In genomic region chr16:31453255-31454204, GRCh38 we compare ENCODE assay signal across 1 cellular context.
TF ChIP-seq lines count a peak whose summit lies in the region.

No MANE protein-coding gene starts in this region.

TF ChIP-seq in HEK293, 187 proteins besides CTCF, POLR2A, EP300 and RAD21 (continued from another document and continues in another):
- TF ChIP-seq ZNF530 (tag by site-specific recombination; IDR thresholded peaks at IDR 0.05; ENCODE audit: low read depth), result 0 out of 2 replicates have a peak, but pooled peaks have one; percentile 4
- no peak for TF ChIP-seq ZNF768 (tag by site-specific recombination; IDR thresholded peaks at IDR 0.05)
- peak; percentile 15; the same call in 1 of the 2 replicates for TF ChIP-seq ZFHX2 (tag by site-specific recombination; conservative IDR thresholded peaks at IDR 0.05)
- peak; percentile 74 for TF ChIP-seq ZBTB20 (tag by site-specific recombination; IDR thresholded peaks at IDR 0.05)
- TF ChIP-seq ZNF626 (tag by site-specific recombination; IDR thresholded peaks at IDR 0.05), result no peak
- no peak for TF ChIP-seq MZF1 (tag by site-specific recombination; IDR thresholded peaks at IDR 0.05; ENCODE audit: borderline replicate concordance)
- TF ChIP-seq ZNF544 (tag by site-specific recombination; IDR thresholded peaks at IDR 0.05), result no peak
- no peak for TF ChIP-seq ZNF510 (tag by site-specific recombination; IDR thresholded peaks at IDR 0.05; ENCODE audit: insufficient replicate concordance)
- TF ChIP-seq ZNF169 (tag by site-specific recombination; IDR thresholded peaks at IDR 0.05), result no peak
- TF ChIP-seq SCRT1 (tag by site-specific recombination; IDR thresholded peaks at IDR 0.05; ENCODE audit: borderline replicate concordance), result no peak
- TF ChIP-seq ZFP69B (tag by site-specific recombination; IDR thresholded peaks at IDR 0.05), result peak; percentile 81
- TF ChIP-seq GLIS1 (tag by site-specific recombination; IDR thresholded peaks at IDR 0.05), result no peak
- no peak for TF ChIP-seq ZNF266 (tag by site-specific recombination; IDR thresholded peaks at IDR 0.05; ENCODE audit: low read depth)
- peak; percentile 92 for TF ChIP-seq ZNF629 (tag by site-specific recombination; IDR thresholded peaks at IDR 0.05)
- no peak for TF ChIP-seq ZNF114 (tag by site-specific recombination; IDR thresholded peaks at IDR 0.05)
- TF ChIP-seq KLF10 (tag by site-specific recombination; IDR thresholded peaks at IDR 0.05), result peak; percentile 75
- no peak for TF ChIP-seq ZNF280C (tag by site-specific recombination; IDR thresholded peaks at IDR 0.05)
- TF ChIP-seq GLI2 (tag by site-specific recombination; IDR thresholded peaks at IDR 0.05; ENCODE audit: borderline replicate concordance, low read depth), result no peak
- no peak for TF ChIP-seq ZNF792 (tag by site-specific recombination; IDR thresholded peaks at IDR 0.05)
- TF ChIP-seq ZSCAN30 (tag by site-specific recombination; IDR thresholded peaks at IDR 0.05), result no peak
- peak; percentile 46; the same call in 1 of the 2 replicates for TF ChIP-seq ZSCAN23 (tag by site-specific recombination; IDR thresholded peaks at IDR 0.05)
- TF ChIP-seq ZBTB6 (tag by site-specific recombination; IDR thresholded peaks at IDR 0.05), result peak; percentile 38; the same call in 1 of the 2 replicates
- no peak for TF ChIP-seq ZNF518A (tag by site-specific recombination; conservative IDR thresholded peaks at IDR 0.05; ENCODE audit: low read depth)
- no peak for TF ChIP-seq ZNF133 (tag by site-specific recombination; IDR thresholded peaks at IDR 0.05)
- no peak for TF ChIP-seq ZNF211 (tag by site-specific recombination; IDR thresholded peaks at IDR 0.05; ENCODE audit: low read depth)
- no peak for TF ChIP-seq ZNF19 (tag by site-specific recombination; IDR thresholded peaks at IDR 0.05; ENCODE audit: low read depth)
- no peak for TF ChIP-seq ZNF433 (tag by site-specific recombination; IDR thresholded peaks at IDR 0.05; ENCODE audit: low read depth)
- no peak for TF ChIP-seq ZNF121 (tag by site-specific recombination; IDR thresholded peaks at IDR 0.05)
- peak; percentile 74 for TF ChIP-seq KLF16 (tag by site-specific recombination; IDR thresholded peaks at IDR 0.05)
- no peak for TF ChIP-seq ZNF624 (tag by site-specific recombination; IDR thresholded peaks at IDR 0.05)
- TF ChIP-seq ZBTB21 (tag by site-specific recombination; IDR thresholded peaks at IDR 0.05), result peak; percentile 89
- peak; percentile 73 for TF ChIP-seq ZNF692 (tag by site-specific recombination; IDR thresholded peaks at IDR 0.05)
- TF ChIP-seq ZNF449 (tag by site-specific recombination; IDR thresholded peaks at IDR 0.05), result no peak
- TF ChIP-seq BCL11A (tag by site-specific recombination; IDR thresholded peaks at IDR 0.05; ENCODE audit: low read depth), result peak; percentile 68; the same call in 1 of the 2 replicates
- no peak for TF ChIP-seq REPIN1 (tag by site-specific recombination; IDR thresholded peaks at IDR 0.05; ENCODE audit: low read depth)
- no peak for TF ChIP-seq ZNF223 (tag by site-specific recombination; IDR thresholded peaks at IDR 0.05)
- no peak for TF ChIP-seq ZNF350 (tag by site-specific recombination; IDR thresholded peaks at IDR 0.05)
- 0 out of 2 replicates have a peak, but pooled peaks have one; percentile 5 for TF ChIP-seq EGR2 (tag by site-specific recombination; IDR thresholded peaks at IDR 0.05; ENCODE audit: low read depth)
- 0 out of 2 replicates have a peak, but pooled peaks have one; percentile 4 for TF ChIP-seq TSHZ1 (tag by site-specific recombination; IDR thresholded peaks at IDR 0.05; ENCODE audit: borderline replicate concordance)
- no peak for TF ChIP-seq ZNF639 (tag by site-specific recombination; IDR thresholded peaks at IDR 0.05)
- no peak for TF ChIP-seq ZNF280D (tag by site-specific recombination; IDR thresholded peaks at IDR 0.05)
- peak; percentile 81; the same call in 1 of the 2 replicates for TF ChIP-seq ZNF2 (tag by site-specific recombination; IDR thresholded peaks at IDR 0.05)
